In the genomic region with DNA sequence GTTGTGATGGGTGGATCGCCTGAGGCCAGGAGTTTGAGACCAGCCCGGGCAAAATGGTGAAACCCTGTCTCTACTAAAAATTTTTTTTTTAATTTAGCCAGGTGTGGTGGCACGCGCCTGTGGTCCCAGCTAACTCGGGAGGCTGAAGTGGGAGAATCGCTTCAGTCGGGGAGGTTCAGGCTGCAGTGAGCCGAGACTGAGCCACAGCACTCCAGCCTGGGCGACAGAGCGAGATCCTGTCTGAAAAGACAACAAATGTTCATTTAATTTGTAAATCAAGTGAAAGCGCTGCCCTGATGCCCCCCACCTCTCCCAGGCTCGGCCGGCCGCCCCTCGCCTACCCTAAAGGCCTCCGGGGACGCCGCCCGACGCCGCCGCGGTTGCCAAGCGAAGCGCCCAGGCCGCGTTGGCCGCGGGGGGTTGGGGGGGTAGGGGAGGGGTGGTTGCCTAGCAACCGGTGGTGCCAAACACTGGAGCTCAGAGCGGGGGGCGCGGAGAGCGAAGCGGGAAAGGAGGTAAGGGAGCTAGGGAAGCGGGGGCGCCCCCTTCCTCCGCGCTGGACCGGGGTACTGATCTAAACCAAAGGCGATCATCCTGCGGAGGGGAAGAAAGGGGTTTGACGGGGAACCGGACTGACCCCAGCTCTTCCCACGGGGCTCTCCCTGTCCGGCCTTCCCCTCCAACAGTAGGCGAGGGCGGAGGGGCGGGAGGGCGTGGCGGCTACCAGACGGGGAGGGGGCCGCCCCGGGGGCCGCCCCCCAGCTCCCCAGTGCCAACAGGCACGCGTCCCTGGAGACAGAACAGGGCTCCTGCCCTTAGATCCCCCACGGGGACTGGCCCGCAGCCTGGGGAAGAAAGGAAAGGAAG, we compare ENCODE assay signal across 8 cellular contexts. TPM values are rescaled to one million over a fixed set of nuclear protein-coding genes. Genes with fewer than 3 reads are reported as not detected.
DNase-seq lines count a peak whose midpoint lies in the region; ATAC-seq and TF ChIP-seq lines count a peak whose summit lies in the region.

A gene with protein sequence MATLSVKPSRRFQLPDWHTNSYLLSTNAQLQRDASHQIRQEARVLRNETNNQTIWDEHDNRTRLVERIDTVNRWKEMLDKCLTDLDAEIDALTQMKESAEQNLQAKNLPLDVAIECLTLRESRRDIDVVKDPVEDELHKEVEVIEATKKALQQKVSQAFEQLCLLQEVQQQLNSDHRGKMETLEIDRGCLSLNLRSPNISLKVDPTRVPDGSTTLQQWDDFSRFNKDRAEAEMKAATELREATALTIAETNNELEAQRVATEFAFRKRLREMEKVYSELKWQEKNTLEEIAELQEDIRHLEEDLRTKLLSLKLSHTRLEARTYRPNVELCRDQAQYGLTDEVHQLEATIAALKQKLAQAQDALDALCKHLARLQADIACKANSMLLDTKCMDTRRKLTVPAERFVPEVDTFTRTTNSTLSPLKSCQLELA (plus strand): TSS at position 460 of the 867 bp plus-strand sequence. CDS start 828 bp downstream, outside the sequence.

- peak; percentile 17 for ATAC-seq in omental fat pad (ENCODE audit: low FRiP score)
- ATAC-seq in GM21390 (IDR thresholded peaks at IDR 0.05; ENCODE audit: unreplicated experiment) = no peak
- ATAC-seq in HG03521 (IDR thresholded peaks at IDR 0.05; ENCODE audit: unreplicated experiment) = no peak
- no peak for ATAC-seq in HG03039 (IDR thresholded peaks at IDR 0.05; ENCODE audit: unreplicated experiment)

- TF ChIP-seq CTCF in fibroblast of the aortic adventitia (IDR thresholded peaks at IDR 0.05; ENCODE audit: insufficient read depth, low read length) = no peak
- TF ChIP-seq CTCF in omental fat pad (IDR thresholded peaks at IDR 0.05) = no peak

- H3K27me3 ChIP-seq in SJCRH30 = peaks cover 9% of the 10 kb centered on the region; the same call in 1 of the 2 replicates

- no peaks in the 10 kb centered on the region for H3K9me3 ChIP-seq in SJCRH30 (replicated peaks)

- no peak within 1 kb of the TSS for H3K27ac ChIP-seq in SJCRH30

- H3K4me1 ChIP-seq in SJCRH30 = no peaks in the 10 kb centered on the region

- H3K36me3 ChIP-seq in SJCRH30 = no peaks in the 10 kb centered on the region

- H3K4me3 ChIP-seq in SJCRH30 (peak within 1 kb of the TSS; percentile 58), fibroblast of the aortic adventitia (ENCODE audit: low read depth, low read length) (peak within 1 kb of the TSS; percentile 56)

- peak; percentile 28 for DNase-seq in activated T-cell treated with anti-CD3 and anti-CD28 coated beads, Interleukin-2, amount 50 U/mL, for 1 hour
- DNase-seq in activated T-cell treated with anti-CD3 and anti-CD28 coated beads for 4 hours (no peak), SJCRH30 (peak; percentile 86 to 87), fibroblast of the aortic adventitia (ENCODE audit: low read depth) (no peak), omental fat pad (ENCODE audit: low spot score) (no peak)

RNA-seq across cellular contexts. Expression of the gene that starts here (rescaled TPM):
- 0.15 TPM in 1 of 2 replicates, not detected in the other for total RNA-seq in SJCRH30 (2014; rRNA removed; shearing (Covaris generic))
- 0.18 and 2.1 TPM in 2 replicates for total RNA-seq in fibroblast of the aortic adventitia (ENCODE audit: low replicate concordance)
- 1 to 10 TPM in 1 of 4 donors, under 1 TPM in 2, not detected in 1; 0.24 to 1.1 (median 0.44) TPM for total RNA-seq in omental fat pad

Comparison
In these comparisons a context has a peak if more than half of its experiments do, and no peak if none do; other contexts are left out.
1. Peak in DNase-seq and H3K4me3 ChIP-seq in SJCRH30; RNA of the gene not detected or under 1 TPM.